Comparison of ENCODE assay signal across 8 cellular contexts in the genomic region with DNA sequence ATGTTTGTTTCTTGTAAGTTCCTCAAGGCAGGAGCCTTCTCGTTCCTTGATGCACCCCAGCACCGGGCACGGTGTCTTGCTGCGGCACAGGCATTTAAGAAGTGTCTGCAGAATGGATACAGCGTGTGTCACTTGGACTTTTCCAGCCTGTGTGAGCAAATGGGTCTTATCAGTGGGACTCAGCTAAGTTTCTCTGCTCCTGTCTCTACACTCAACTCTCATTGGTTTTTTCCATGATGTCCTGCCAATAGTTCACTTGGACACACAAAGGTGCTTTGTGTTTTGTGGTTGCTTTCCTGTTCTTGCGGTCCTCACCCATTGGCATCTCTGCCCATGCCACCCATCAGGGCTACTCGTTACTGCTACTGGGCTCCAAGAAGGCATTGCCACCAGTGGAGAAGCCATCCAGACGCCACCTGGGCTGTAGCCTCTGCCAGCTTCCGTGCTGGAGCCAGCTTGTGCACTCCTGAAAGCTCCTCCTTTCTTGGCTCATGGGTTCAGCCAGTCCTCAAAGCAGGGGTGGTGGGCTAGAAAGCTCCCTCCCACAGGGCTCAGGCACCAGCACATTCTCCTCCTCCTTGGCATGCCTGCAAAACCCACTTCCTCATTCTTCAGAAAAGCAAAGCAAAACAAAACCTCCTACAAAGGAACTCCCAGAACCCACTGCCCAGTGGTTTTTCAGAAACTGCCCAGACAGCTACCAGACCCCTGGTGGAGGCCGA. TPM values are rescaled to one million over a fixed set of nuclear protein-coding genes. Genes with fewer than 3 reads are reported as not detected.
DNase-seq lines count a peak whose midpoint lies in the region; ATAC-seq, FAIRE-seq and TF ChIP-seq lines count a peak whose summit lies in the region.

No MANE protein-coding gene starts in this region.

- FAIRE-seq in GM12892 (lab: Jason Lieb, UNC), result no peak

- H3K4me3 ChIP-seq in heart left ventricle (peak overlapping the region in 1 of 12 donors; percentile 6), skeletal muscle tissue (ENCODE audit: low read length in 3 of 3) (no peak overlapping the region), SJCRH30 (no peak overlapping the region)

- intact Hi-C loops in heart left ventricle (cut with DNase I), result no loop called here

- WGBS in heart left ventricle, 4 donors, result 62 to 70% (median 67%) methylated on average over 10 of the region's 10 CpGs

- H3K27me3 ChIP-seq in heart left ventricle (no peaks in the 10 kb centered on the region), skeletal muscle tissue (ENCODE audit: control insufficient read depth in 3 of 3, insufficient read depth in 3 of 3, low read length in 3 of 3) (no peaks in the 10 kb centered on the region), SJCRH30 (no peaks in the 10 kb centered on the region)

- H3K9ac ChIP-seq in skeletal muscle tissue (ENCODE audit: low read depth in 1 of 3, low read length in 3 of 3), result no peak overlapping the region

- DNase-seq in AG08396 (ENCODE audit: low spot score) (peak; percentile 66), HT1080 (ENCODE audit: low read depth) (peak; percentile 89), heart left ventricle (peak; percentile 64 to 76 (median 70)), SJCRH30 (no peak), GM12892 (ENCODE audit: insufficient read length) (no peak)
- peak; percentile 58 for DNase-seq in activated CD8-positive, alpha-beta memory T cell treated with anti-CD3 and anti-CD28 coated beads, Interleukin-2, amount 50 U/mL, for 48 hours

- ATAC-seq in GM19324 (IDR thresholded peaks at IDR 0.05; ENCODE audit: low FRiP score, unreplicated experiment) (peak; percentile 85), heart left ventricle (peak; percentile 74 to 84 (median 78))

- TF ChIP-seq POLR2A in heart left ventricle (IDR thresholded peaks at IDR 0.05) (no peak), GM12892 (IDR thresholded peaks at IDR 0.05; ENCODE audit: low read depth, low read length) (no peak)

- H3K4me1 ChIP-seq in heart left ventricle, result peaks cover 0 to 61% (median 18%) of the 10 kb centered on the region in 12 donors
- peaks cover 2 to 11% (median 8%) of the 10 kb centered on the region in 3 donors for H3K4me1 ChIP-seq in skeletal muscle tissue (ENCODE audit: control insufficient read depth in 3 of 3, insufficient read depth in 3 of 3, low read length in 3 of 3)
- H3K4me1 ChIP-seq in SJCRH30, result no peaks in the 10 kb centered on the region

- H3K9me3 ChIP-seq in heart left ventricle (no peaks in the 10 kb centered on the region), skeletal muscle tissue (ENCODE audit: control insufficient read depth in 3 of 3, low read length in 3 of 3) (no peaks in the 10 kb centered on the region), SJCRH30 (replicated peaks) (no peaks in the 10 kb centered on the region)

- H3K27ac ChIP-seq in heart left ventricle (peak overlapping the region in 10 of 12 donors; percentile 30 to 92 (median 66)), skeletal muscle tissue (ENCODE audit: low read depth, low read length) (peak overlapping the region; percentile 5), SJCRH30 (no peak overlapping the region)

- TF ChIP-seq CTCF in heart left ventricle (IDR thresholded peaks at IDR 0.05), result no peak

- H3K36me3 ChIP-seq in heart left ventricle (no peaks in the 10 kb centered on the region), skeletal muscle tissue (ENCODE audit: control insufficient read depth in 3 of 3, insufficient read depth in 3 of 3, low read length in 3 of 3) (no peaks in the 10 kb centered on the region), SJCRH30 (no peaks in the 10 kb centered on the region)

RNA-seq across cellular contexts. Expression of a gene that starts 41.4 kb away (rescaled TPM):
- 0.57 and 0.59 TPM in 2 replicates for total RNA-seq in HT1080 (2014; rRNA removed; shearing (Covaris generic))
- 0.58 and 2.5 TPM in 2 replicates for polyA plus RNA-seq in HT1080 (2015; cell fraction: cytosol; rRNA removed)
- polyA plus RNA-seq in HT1080 (2015; cell fraction: nucleus; rRNA removed), result 0.25 and 0.64 TPM in 2 replicates
- total RNA-seq in heart left ventricle (1 to 10 TPM in 5 of 9 donors, under 1 TPM in 1, not detected in 3; 0.77 to 6.5 (median 2.1) TPM), skeletal muscle tissue (0.52 TPM)
- 1 to 10 TPM in 1 of 2 donors, under 1 TPM in 1; 0.95 to 8.0 TPM for polyA plus RNA-seq in heart left ventricle
- not detected in 2 replicates for total RNA-seq in SJCRH30 (2014; rRNA removed; shearing (Covaris generic))
- 1.1 TPM for polyA plus RNA-seq in GM12892 (2012; ENCODE audit: missing spikeins)

Comparison
In these comparisons a context has a peak if more than half of its experiments do, and no peak if none do; other contexts are left out.
1. DNase-seq: peak in AG08396 (single experiment), HT1080 (single experiment), activated CD8-positive, alpha-beta memory T cell treated with anti-CD3 and anti-CD28 coated beads, Interleukin-2, amount 50 U/mL, for 48 hours (single experiment) and heart left ventricle (5 of 5); none in SJCRH30 (0 of 2) and GM12892 (single experiment).